1 cellular context compared by ENCODE assay signal in the genomic region with DNA sequence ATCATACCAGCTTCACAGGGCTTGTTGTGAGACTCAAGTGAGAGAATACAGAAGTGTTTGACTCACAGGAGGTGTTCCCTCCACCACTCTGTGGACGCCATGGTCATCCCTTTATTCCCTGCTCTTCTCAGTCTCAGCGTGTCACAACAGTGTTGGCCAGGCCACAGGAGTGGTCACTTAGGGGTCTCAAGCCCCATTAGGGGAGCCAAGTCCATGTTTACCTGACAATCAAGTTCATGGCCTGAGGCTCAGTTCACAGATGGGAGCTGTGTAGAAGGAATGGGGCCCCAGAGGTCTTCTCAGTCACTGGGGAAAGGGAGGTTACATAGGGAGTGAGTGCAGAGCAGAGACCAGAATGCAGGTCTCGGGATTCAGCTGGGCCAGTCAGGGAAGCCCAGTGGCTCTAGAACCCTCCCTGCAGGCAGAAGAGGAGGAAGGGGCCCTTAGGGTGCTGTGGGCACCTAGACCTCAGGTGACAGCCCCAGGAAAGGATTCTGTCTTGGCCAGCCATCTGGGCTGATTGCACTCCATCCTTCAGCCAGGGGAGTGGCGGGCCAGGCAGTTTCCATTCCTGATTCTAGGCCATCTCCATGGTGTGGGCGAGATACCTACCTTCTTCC.
A peak's percentile ranks its signal among the peaks of the same experiment; 100 is the strongest.
TF ChIP-seq lines count a peak whose summit lies in the region.

No MANE protein-coding gene starts in this region.

TF ChIP-seq in HepG2, 621 proteins besides CTCF, POLR2A, EP300 and RAD21 (continues in another document):
- TF ChIP-seq NFYC (CRISPR knock-in tag; IDR thresholded peaks at IDR 0.05) (no peak), EED (CRISPR knock-in tag; IDR thresholded peaks at IDR 0.05) (no peak), ZNF318 (CRISPR knock-in tag; IDR thresholded peaks at IDR 0.05) (no peak), NCOA2 (CRISPR knock-in tag; IDR thresholded peaks at IDR 0.05) (no peak), NFYB (CRISPR knock-in tag; IDR thresholded peaks at IDR 0.05) (no peak), RELA (CRISPR knock-in tag; IDR thresholded peaks at IDR 0.05) (0 out of 2 replicates have a peak, but pooled peaks have one; percentile 66), RNF2 (conservative IDR thresholded peaks at IDR 0.05; ENCODE audit: low read depth) (no peak), HOMEZ (CRISPR knock-in tag; IDR thresholded peaks at IDR 0.05; ENCODE audit: low read depth) (no peak), ELF3 (CRISPR knock-in tag; IDR thresholded peaks at IDR 0.05) (no peak), REL (CRISPR knock-in tag; conservative IDR thresholded peaks at IDR 0.05) (no peak), ZNF777 (CRISPR knock-in tag; IDR thresholded peaks at IDR 0.05) (no peak), FOXM1 (CRISPR knock-in tag; IDR thresholded peaks at IDR 0.05) (no peak), MAZ (IDR thresholded peaks at IDR 0.05; ENCODE audit: borderline replicate concordance, low read depth, low read length) (no peak), MAZ (CRISPR knock-in tag; IDR thresholded peaks at IDR 0.05; ENCODE audit: low read depth) (no peak), ZNF557 (CRISPR knock-in tag; IDR thresholded peaks at IDR 0.05) (no peak), ZFX (CRISPR knock-in tag; IDR thresholded peaks at IDR 0.05; ENCODE audit: low read depth) (no peak), ZMYM3 (CRISPR knock-in tag; IDR thresholded peaks at IDR 0.05) (no peak), SPEN (CRISPR knock-in tag; IDR thresholded peaks at IDR 0.05; ENCODE audit: low read depth) (no peak), CAMTA2 (CRISPR knock-in tag; IDR thresholded peaks at IDR 0.05; ENCODE audit: borderline replicate concordance) (no peak), ZKSCAN5 (CRISPR knock-in tag; IDR thresholded peaks at IDR 0.05) (no peak), ZNF343 (CRISPR knock-in tag; IDR thresholded peaks at IDR 0.05) (no peak), ETV5 (CRISPR knock-in tag; IDR thresholded peaks at IDR 0.05; ENCODE audit: borderline replicate concordance) (no peak), BHLHE40 (IDR thresholded peaks at IDR 0.05; ENCODE audit: low read length) (no peak), ZNF180 (CRISPR knock-in tag; IDR thresholded peaks at IDR 0.05; ENCODE audit: borderline replicate concordance, low read depth) (no peak), DR1 (CRISPR knock-in tag; IDR thresholded peaks at IDR 0.05) (no peak), ZNF770 (CRISPR knock-in tag; IDR thresholded peaks at IDR 0.05) (no peak), SP4 (CRISPR knock-in tag; IDR thresholded peaks at IDR 0.05) (peak; percentile 47; the same call in 1 of the 2 replicates), SMC3 (IDR thresholded peaks at IDR 0.05; ENCODE audit: low read length) (no peak), FOXC1 (CRISPR knock-in tag; IDR thresholded peaks at IDR 0.05; ENCODE audit: borderline replicate concordance) (no peak), HDAC1 (CRISPR knock-in tag; IDR thresholded peaks at IDR 0.05) (no peak), XRCC5 (optimal IDR thresholded peaks at IDR 0.05; ENCODE audit: low read length) (peak; percentile 18), HOXA9 (CRISPR knock-in tag; IDR thresholded peaks at IDR 0.05; ENCODE audit: borderline replicate concordance) (no peak), ZNF678 (CRISPR knock-in tag; IDR thresholded peaks at IDR 0.05) (no peak)
- TF ChIP-seq, protein P1, sequence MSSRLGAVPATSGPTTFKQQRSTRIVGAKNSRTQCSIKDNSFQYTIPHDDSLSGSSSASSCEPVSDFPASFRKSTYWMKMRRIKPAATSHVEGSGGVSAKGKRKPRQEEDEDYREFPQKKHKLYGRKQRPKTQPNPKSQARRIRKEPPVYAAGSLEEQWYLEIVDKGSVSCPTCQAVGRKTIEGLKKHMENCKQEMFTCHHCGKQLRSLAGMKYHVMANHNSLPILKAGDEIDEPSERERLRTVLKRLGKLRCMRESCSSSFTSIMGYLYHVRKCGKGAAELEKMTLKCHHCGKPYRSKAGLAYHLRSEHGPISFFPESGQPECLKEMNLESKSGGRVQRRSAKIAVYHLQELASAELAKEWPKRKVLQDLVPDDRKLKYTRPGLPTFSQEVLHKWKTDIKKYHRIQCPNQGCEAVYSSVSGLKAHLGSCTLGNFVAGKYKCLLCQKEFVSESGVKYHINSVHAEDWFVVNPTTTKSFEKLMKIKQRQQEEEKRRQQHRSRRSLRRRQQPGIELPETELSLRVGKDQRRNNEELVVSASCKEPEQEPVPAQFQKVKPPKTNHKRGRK (CRISPR knock-in tag; IDR thresholded peaks at IDR 0.05): no peak
- TF ChIP-seq, protein P2, sequence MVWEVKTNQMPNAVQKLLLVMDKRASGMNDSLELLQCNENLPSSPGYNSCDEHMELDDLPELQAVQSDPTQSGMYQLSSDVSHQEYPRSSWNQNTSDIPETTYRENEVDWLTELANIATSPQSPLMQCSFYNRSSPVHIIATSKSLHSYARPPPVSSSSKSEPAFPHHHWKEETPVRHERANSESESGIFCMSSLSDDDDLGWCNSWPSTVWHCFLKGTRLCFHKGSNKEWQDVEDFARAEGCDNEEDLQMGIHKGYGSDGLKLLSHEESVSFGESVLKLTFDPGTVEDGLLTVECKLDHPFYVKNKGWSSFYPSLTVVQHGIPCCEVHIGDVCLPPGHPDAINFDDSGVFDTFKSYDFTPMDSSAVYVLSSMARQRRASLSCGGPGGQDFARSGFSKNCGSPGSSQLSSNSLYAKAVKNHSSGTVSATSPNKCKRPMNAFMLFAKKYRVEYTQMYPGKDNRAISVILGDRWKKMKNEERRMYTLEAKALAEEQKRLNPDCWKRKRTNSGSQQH (CRISPR knock-in tag; IDR thresholded peaks at IDR 0.05; ENCODE audit: low read depth): no peak
- TF ChIP-seq, protein P3, sequence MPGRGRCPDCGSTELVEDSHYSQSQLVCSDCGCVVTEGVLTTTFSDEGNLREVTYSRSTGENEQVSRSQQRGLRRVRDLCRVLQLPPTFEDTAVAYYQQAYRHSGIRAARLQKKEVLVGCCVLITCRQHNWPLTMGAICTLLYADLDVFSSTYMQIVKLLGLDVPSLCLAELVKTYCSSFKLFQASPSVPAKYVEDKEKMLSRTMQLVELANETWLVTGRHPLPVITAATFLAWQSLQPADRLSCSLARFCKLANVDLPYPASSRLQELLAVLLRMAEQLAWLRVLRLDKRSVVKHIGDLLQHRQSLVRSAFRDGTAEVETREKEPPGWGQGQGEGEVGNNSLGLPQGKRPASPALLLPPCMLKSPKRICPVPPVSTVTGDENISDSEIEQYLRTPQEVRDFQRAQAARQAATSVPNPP (CRISPR knock-in tag; IDR thresholded peaks at IDR 0.05): no peak
- TF ChIP-seq, protein P4, sequence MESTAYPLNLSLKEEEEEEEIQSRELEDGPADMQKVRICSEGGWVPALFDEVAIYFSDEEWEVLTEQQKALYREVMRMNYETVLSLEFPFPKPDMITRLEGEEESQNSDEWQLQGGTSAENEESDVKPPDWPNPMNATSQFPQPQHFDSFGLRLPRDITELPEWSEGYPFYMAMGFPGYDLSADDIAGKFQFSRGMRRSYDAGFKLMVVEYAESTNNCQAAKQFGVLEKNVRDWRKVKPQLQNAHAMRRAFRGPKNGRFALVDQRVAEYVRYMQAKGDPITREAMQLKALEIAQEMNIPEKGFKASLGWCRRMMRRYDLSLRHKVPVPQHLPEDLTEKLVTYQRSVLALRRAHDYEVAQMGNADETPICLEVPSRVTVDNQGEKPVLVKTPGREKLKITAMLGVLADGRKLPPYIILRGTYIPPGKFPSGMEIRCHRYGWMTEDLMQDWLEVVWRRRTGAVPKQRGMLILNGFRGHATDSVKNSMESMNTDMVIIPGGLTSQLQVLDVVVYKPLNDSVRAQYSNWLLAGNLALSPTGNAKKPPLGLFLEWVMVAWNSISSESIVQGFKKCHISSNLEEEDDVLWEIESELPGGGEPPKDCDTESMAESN (CRISPR knock-in tag; conservative IDR thresholded peaks at IDR 0.05): peak; percentile 27; the same call in 1 of the 2 replicates
